1 cellular context compared by ENCODE assay signal in genomic region chr19:1256646-1257474, GRCh38.
TF ChIP-seq lines count a peak whose summit lies in the region.

No MANE protein-coding gene starts in this region.

TF ChIP-seq in SK-N-SH, 30 proteins besides CTCF, POLR2A, EP300 and RAD21:
- no peak for TF ChIP-seq TAF1 (IDR thresholded peaks at IDR 0.05; ENCODE audit: borderline replicate concordance, low read depth, low read length)
- no peak for TF ChIP-seq SMC3 (IDR thresholded peaks at IDR 0.05; ENCODE audit: low read depth, low read length)
- no peak for TF ChIP-seq SIN3A (IDR thresholded peaks at IDR 0.05; ENCODE audit: borderline replicate concordance, low read depth, low read length)
- TF ChIP-seq, protein P1, sequence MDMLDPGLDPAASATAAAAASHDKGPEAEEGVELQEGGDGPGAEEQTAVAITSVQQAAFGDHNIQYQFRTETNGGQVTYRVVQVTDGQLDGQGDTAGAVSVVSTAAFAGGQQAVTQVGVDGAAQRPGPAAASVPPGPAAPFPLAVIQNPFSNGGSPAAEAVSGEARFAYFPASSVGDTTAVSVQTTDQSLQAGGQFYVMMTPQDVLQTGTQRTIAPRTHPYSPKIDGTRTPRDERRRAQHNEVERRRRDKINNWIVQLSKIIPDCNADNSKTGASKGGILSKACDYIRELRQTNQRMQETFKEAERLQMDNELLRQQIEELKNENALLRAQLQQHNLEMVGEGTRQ (IDR thresholded peaks at IDR 0.05; ENCODE audit: borderline replicate concordance, low read depth, low read length), result no peak
- no peak for TF ChIP-seq YY1 (IDR thresholded peaks at IDR 0.05; ENCODE audit: low read depth)
- TF ChIP-seq MEF2A (IDR thresholded peaks at IDR 0.05; ENCODE audit: borderline replicate concordance, low read depth), result no peak
- TF ChIP-seq FOXJ3 (CRISPR knock-in tag; IDR thresholded peaks at IDR 0.05), result no peak
- no peak for TF ChIP-seq MAX (IDR thresholded peaks at IDR 0.05; ENCODE audit: low read depth)
- TF ChIP-seq, protein P2, sequence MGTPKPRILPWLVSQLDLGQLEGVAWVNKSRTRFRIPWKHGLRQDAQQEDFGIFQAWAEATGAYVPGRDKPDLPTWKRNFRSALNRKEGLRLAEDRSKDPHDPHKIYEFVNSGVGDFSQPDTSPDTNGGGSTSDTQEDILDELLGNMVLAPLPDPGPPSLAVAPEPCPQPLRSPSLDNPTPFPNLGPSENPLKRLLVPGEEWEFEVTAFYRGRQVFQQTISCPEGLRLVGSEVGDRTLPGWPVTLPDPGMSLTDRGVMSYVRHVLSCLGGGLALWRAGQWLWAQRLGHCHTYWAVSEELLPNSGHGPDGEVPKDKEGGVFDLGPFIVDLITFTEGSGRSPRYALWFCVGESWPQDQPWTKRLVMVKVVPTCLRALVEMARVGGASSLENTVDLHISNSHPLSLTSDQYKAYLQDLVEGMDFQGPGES (IDR thresholded peaks at IDR 0.05; ENCODE audit: low read depth, low read length), result no peak
- TF ChIP-seq RFX5 (IDR thresholded peaks at IDR 0.05; ENCODE audit: low read length), result no peak
- TF ChIP-seq GATA2 (CRISPR knock-in tag; IDR thresholded peaks at IDR 0.05), result no peak
- TF ChIP-seq FOXM1 (IDR thresholded peaks at IDR 0.05; ENCODE audit: low read depth), result no peak
- TF ChIP-seq, protein P3, sequence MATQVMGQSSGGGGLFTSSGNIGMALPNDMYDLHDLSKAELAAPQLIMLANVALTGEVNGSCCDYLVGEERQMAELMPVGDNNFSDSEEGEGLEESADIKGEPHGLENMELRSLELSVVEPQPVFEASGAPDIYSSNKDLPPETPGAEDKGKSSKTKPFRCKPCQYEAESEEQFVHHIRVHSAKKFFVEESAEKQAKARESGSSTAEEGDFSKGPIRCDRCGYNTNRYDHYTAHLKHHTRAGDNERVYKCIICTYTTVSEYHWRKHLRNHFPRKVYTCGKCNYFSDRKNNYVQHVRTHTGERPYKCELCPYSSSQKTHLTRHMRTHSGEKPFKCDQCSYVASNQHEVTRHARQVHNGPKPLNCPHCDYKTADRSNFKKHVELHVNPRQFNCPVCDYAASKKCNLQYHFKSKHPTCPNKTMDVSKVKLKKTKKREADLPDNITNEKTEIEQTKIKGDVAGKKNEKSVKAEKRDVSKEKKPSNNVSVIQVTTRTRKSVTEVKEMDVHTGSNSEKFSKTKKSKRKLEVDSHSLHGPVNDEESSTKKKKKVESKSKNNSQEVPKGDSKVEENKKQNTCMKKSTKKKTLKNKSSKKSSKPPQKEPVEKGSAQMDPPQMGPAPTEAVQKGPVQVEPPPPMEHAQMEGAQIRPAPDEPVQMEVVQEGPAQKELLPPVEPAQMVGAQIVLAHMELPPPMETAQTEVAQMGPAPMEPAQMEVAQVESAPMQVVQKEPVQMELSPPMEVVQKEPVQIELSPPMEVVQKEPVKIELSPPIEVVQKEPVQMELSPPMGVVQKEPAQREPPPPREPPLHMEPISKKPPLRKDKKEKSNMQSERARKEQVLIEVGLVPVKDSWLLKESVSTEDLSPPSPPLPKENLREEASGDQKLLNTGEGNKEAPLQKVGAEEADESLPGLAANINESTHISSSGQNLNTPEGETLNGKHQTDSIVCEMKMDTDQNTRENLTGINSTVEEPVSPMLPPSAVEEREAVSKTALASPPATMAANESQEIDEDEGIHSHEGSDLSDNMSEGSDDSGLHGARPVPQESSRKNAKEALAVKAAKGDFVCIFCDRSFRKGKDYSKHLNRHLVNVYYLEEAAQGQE (IDR thresholded peaks at IDR 0.05; ENCODE audit: low read depth, low read length), result no peak
- TF ChIP-seq MXI1 (IDR thresholded peaks at IDR 0.05; ENCODE audit: low read depth, low read length), result no peak
- no peak for TF ChIP-seq EZH2phosphoT487 (IDR thresholded peaks at IDR 0.05; ENCODE audit: borderline replicate concordance, low read depth)
- TF ChIP-seq RXRA (IDR thresholded peaks at IDR 0.05; ENCODE audit: borderline replicate concordance, low read depth), result no peak
- TF ChIP-seq FOSL2 (IDR thresholded peaks at IDR 0.05; ENCODE audit: borderline replicate concordance, low read depth), result no peak
- TF ChIP-seq JUND (IDR thresholded peaks at IDR 0.05), result no peak
- no peak for TF ChIP-seq CHD2 (IDR thresholded peaks at IDR 0.05; ENCODE audit: low read length, partially characterized antibody)
TF ChIP-seq in SK-N-SH: peak in this region for 0.
